10 cellular contexts compared by ENCODE assay signal in genomic region chr12:92462049-92462448, GRCh38.
DNase-seq lines count a peak whose midpoint lies in the region; ATAC-seq and TF ChIP-seq lines count a peak whose summit lies in the region.
"Had no signal": no experiment of that assay in that cellular context is flagged by ENCODE, and none has a peak within 500 bp of the region (broad histone marks: within the 10 kb centered on the region; RNA-seq: fewer than 3 reads in every experiment).

No MANE protein-coding gene starts in this region.

- H3K9me3 Mint-ChIP-seq in type B pancreatic cell, result peaks cover 9% of the 10 kb centered on the region

- BruUV-seq in PC-3 (replicated peaks; lab: Mats Ljungman, UMichigan), result no TSS peak

- no peaks in the 10 kb centered on the region for H4K20me1 ChIP-seq in PC-3 (ENCODE audit: low read length)

- H3K36me3 Mint-ChIP-seq in type B pancreatic cell, result no peaks in the 10 kb centered on the region

- no peaks in the 10 kb centered on the region for H3F3A ChIP-seq in PC-3 (ENCODE audit: low read length, unreplicated experiment)

- DNase-seq in GM12865 (ENCODE audit: low read depth) (peak; percentile 92), KG1 (lab: John Stamatoyannopoulos, UW) (peak; percentile 12), fibroblast of pulmonary artery (ENCODE audit: low read depth) (peak; percentile 10), coronary artery (ENCODE audit: low spot score) (no peak), NCI-H2227 treated with DMSO at 0.1 percent for 48 hours (lab: John Stamatoyannopoulos, UW) (no peak), type B pancreatic cell (ENCODE audit: extremely low spot score, unreplicated experiment) (no peak), PC-3 (no peak)

- POLR2A ChIA-PET in PC-3 (lab: Charles Lee; ENCODE audit: unreplicated experiment), result no interaction called here

- H3K9me3 ChIP-seq in PC-3 (ENCODE audit: low read length), result no peaks in the 10 kb centered on the region

- no peak overlapping the region for H3K4me2 ChIP-seq in PC-3 (ENCODE audit: low read length)

- no peak overlapping the region for H3K27ac Mint-ChIP-seq in type B pancreatic cell

- no peak overlapping the region for H2AFZ ChIP-seq in PC-3 (ENCODE audit: low read length)

- H3K27ac ChIP-seq in coronary artery (peak overlapping the region in 1 of 2 donors; percentile 7), PC-3 (ENCODE audit: low read length) (no peak overlapping the region)
- H3K27ac ChIP-seq: cardiac muscle cell had no signal

- no peaks in the 10 kb centered on the region for H3K9me2 ChIP-seq in PC-3 (replicated peaks; ENCODE audit: low read length)

- H3K4me3 ChIP-seq in GM12865 (ENCODE audit: low read depth, low read length) (peak overlapping the region; percentile 26), fibroblast of pulmonary artery (replicated peaks; ENCODE audit: low read depth, low read length) (no peak overlapping the region), coronary artery (no peak overlapping the region), PC-3 (ENCODE audit: low read length) (no peak overlapping the region)
- H3K4me3 ChIP-seq: cardiac muscle cell had no signal

- intact Hi-C loops in PC-3 (cut with micrococcal nuclease), result no loop called here

- H3K27me3 ChIP-seq in PC-3 (ENCODE audit: low read length), result no peaks in the 10 kb centered on the region
- H3K27me3 ChIP-seq: cardiac muscle cell had no signal

- H3K36me3 ChIP-seq in PC-3 (ENCODE audit: low read depth, low read length), result no peaks in the 10 kb centered on the region
- H3K36me3 ChIP-seq: cardiac muscle cell had no signal

- H3K79me2 ChIP-seq in PC-3 (ENCODE audit: low read length), result no peaks in the 10 kb centered on the region

- peaks cover 16% of the 10 kb centered on the region for H3K4me1 Mint-ChIP-seq in type B pancreatic cell (ENCODE audit: unreplicated experiment)

- H3K9ac ChIP-seq in PC-3 (ENCODE audit: low read length), result no peak overlapping the region

- no peak overlapping the region for H3K4me3 Mint-ChIP-seq in type B pancreatic cell

- no peaks in the 10 kb centered on the region for H3K27me3 Mint-ChIP-seq in type B pancreatic cell

- ATAC-seq in GM21576 (IDR thresholded peaks at IDR 0.05; ENCODE audit: unreplicated experiment) (peak; percentile 57), PC-3 (no peak)
- ATAC-seq: HCT116 had no signal

- TF ChIP-seq CTCF in GM12865 (IDR thresholded peaks at IDR 0.05; ENCODE audit: insufficient read depth, low read depth, low read length, missing control alignments) (no peak), fibroblast of pulmonary artery (IDR thresholded peaks at IDR 0.05; ENCODE audit: low read length, missing control alignments) (no peak), coronary artery (IDR thresholded peaks at IDR 0.05) (no peak), type B pancreatic cell (conservative IDR thresholded peaks at IDR 0.05) (no peak), PC-3 (conservative IDR thresholded peaks at IDR 0.05; ENCODE audit: low read depth, low read length) (no peak)

- CTCF ChIA-PET in PC-3 (lab: Charles Lee), result no interaction called here

- peaks cover 5% of the 10 kb centered on the region; the same call in 1 of the 2 replicates for H3K4me1 ChIP-seq in PC-3 (ENCODE audit: insufficient read depth, low read length)

Comparison
In these comparisons a context has a peak if more than half of its experiments do, and no peak if none do; other contexts are left out.
1. DNase-seq: peak in GM12865 (single experiment), KG1 (single experiment) and fibroblast of pulmonary artery (single experiment); none in coronary artery (single experiment), NCI-H2227 treated with DMSO at 0.1 percent for 48 hours (single experiment), type B pancreatic cell (single experiment) and PC-3 (single experiment).